In genomic region chr12:4293299-4293941, GRCh38 we compare ENCODE assay signal across 10 cellular contexts. TPM values are rescaled to one million over a fixed set of nuclear protein-coding genes. Genes with fewer than 3 reads are reported as not detected.
DNase-seq lines count a peak whose midpoint lies in the region; ATAC-seq and TF ChIP-seq lines count a peak whose summit lies in the region.
"Had no signal": no experiment of that assay in that cellular context is flagged by ENCODE, and none has a peak within 500 bp of the region (broad histone marks: within the 10 kb centered on the region; RNA-seq: fewer than 3 reads in every experiment).

No MANE protein-coding gene starts in this region.

- H3K4me1 Mint-ChIP-seq in CD4-positive, alpha-beta T cell (ENCODE audit: low read depth): peaks cover 78% of the 10 kb centered on the region
- peaks cover 79% of the 10 kb centered on the region for H3K4me1 Mint-ChIP-seq in brain
- H3K4me1 Mint-ChIP-seq in nephron: peaks cover 56% of the 10 kb centered on the region

- H3K4me1 ChIP-seq in mammary epithelial cell (ENCODE audit: insufficient read depth, low read length): no peaks in the 10 kb centered on the region

- H4K20me1 ChIP-seq in mammary epithelial cell (ENCODE audit: insufficient read depth, low read length): peaks cover 8% of the 10 kb centered on the region

- dilution Hi-C loops in mammary epithelial cell (cut with HindIII; ENCODE audit: low sequenced_read_pairs): no loop called here

- no peak overlapping the region for H2AFZ ChIP-seq in mammary epithelial cell (ENCODE audit: low read depth, low read length)

- peak overlapping the region; percentile 62 for H3K4me3 Mint-ChIP-seq in CD4-positive, alpha-beta T cell
- H3K4me3 Mint-ChIP-seq in brain (peak overlapping the region; percentile 1 to 84 (median 42)), nephron (no peak overlapping the region)
- H3K4me3 Mint-ChIP-seq: B cell had no signal

- H3K79me2 ChIP-seq in mammary epithelial cell (ENCODE audit: insufficient read depth, low read length): peaks cover 94% of the 10 kb centered on the region

- H3K27me3 ChIP-seq in CD4-positive, alpha-beta T cell (ENCODE audit: control insufficient read depth, insufficient read depth, low read length): no peaks in the 10 kb centered on the region
- H3K27me3 ChIP-seq in WERI-Rb-1 (ENCODE audit: insufficient read depth, low read depth, severe bottlenecking): no peaks in the 10 kb centered on the region
- no peaks in the 10 kb centered on the region for H3K27me3 ChIP-seq in mammary epithelial cell (ENCODE audit: insufficient read depth, low read length)

- H3K4me2 ChIP-seq in mammary epithelial cell (ENCODE audit: insufficient read depth, low read depth, low read length): no peak overlapping the region

- POLR2A ChIA-PET in CD4-positive, alpha-beta T cell (lab: Charles Lee): interaction anchor here (0.8 to 2.5 kb wide), 6 partner anchors 8 to 331 kb away, joined by 3 to 9 read pairs (median 4); no protein-coding TSS in a partner anchor

- no peak for DNase-seq in CD4-positive, alpha-beta T cell
- DNase-seq in WERI-Rb-1 (no peak), mammary epithelial cell (no peak), RKO (ENCODE audit: low spot score) (no peak), NCI-H1105 (lab: John Stamatoyannopoulos, UW) (no peak)
- DNase-seq: NCI-H2081 treated with DMSO at 0.1 percent for 48 hours had no signal

- H3K27me3 Mint-ChIP-seq in CD4-positive, alpha-beta T cell: no peaks in the 10 kb centered on the region
- H3K27me3 Mint-ChIP-seq in brain (no peaks in the 10 kb centered on the region), nephron (ENCODE audit: low read depth) (no peaks in the 10 kb centered on the region)
- H3K27me3 Mint-ChIP-seq: B cell had no signal

- H3K9ac ChIP-seq in mammary epithelial cell (ENCODE audit: insufficient read depth, low read length): no peak overlapping the region

- peaks cover 99% of the 10 kb centered on the region for H3K36me3 Mint-ChIP-seq in CD4-positive, alpha-beta T cell (ENCODE audit: low read depth)
- H3K36me3 Mint-ChIP-seq in brain (peaks cover 93% of the 10 kb centered on the region), nephron (ENCODE audit: low read depth) (peaks cover 92% of the 10 kb centered on the region)

- no peaks in the 10 kb centered on the region for H3K9me3 Mint-ChIP-seq in CD4-positive, alpha-beta T cell
- H3K9me3 Mint-ChIP-seq in brain: no peaks in the 10 kb centered on the region
- no peaks in the 10 kb centered on the region for H3K9me3 Mint-ChIP-seq in nephron

- peak overlapping the region; percentile 37 for H3K27ac ChIP-seq in CD4-positive, alpha-beta T cell (ENCODE audit: low read depth, low read length)
- H3K27ac ChIP-seq in WERI-Rb-1 (peak overlapping the region; percentile 83), mammary epithelial cell (ENCODE audit: insufficient read depth, low read depth, low read length) (no peak overlapping the region)

- 87% methylated on average over 14 of the region's 14 CpGs for WGBS in mammary epithelial cell (ENCODE audit: low coverage, missing lambda C conversion rate)

- H3K4me3 ChIP-seq in WERI-Rb-1 (ENCODE audit: low read depth, low read length): no peak overlapping the region
- no peak overlapping the region for H3K4me3 ChIP-seq in mammary epithelial cell (replicated peaks in 1 of 3; ENCODE audit: insufficient read depth in 1 of 3, low read depth in 2 of 3, low read length in 3 of 3)

- in situ Hi-C loops in mammary epithelial cell (cut with MboI; ENCODE audit: low sequenced_read_pairs in 2 of 2): loop anchor here in 1 of 2 donors (25.0 kb wide), 1 partner anchor 406 kb away; no protein-coding TSS in a partner anchor

- no TSS peak for BruUV-seq in mammary epithelial cell (replicated peaks; lab: Mats Ljungman, UMichigan)

- intact Hi-C loops in CD4-positive, alpha-beta T cell (cut with DNase I, micrococcal nuclease): no loop called here
- intact Hi-C loops in mammary epithelial cell (cut with micrococcal nuclease): no loop called here

- peak; percentile 58 for ATAC-seq in CD4-positive, alpha-beta T cell (ENCODE audit: poor library complexity)
- no peak for ATAC-seq in HG03432 (IDR thresholded peaks at IDR 0.05; ENCODE audit: unreplicated experiment)

- CTCF ChIA-PET in CD4-positive, alpha-beta T cell (lab: Charles Lee): interaction anchor here (0.7 to 2.4 kb wide), 3 partner anchors 17 to 407 kb away, joined by 3 to 7 read pairs (median 3); no protein-coding TSS in a partner anchor
- CTCF ChIA-PET in mammary epithelial cell (lab: Charles Lee; ENCODE audit: low non-redundant PET): no interaction called here

- H3K27ac Mint-ChIP-seq in CD4-positive, alpha-beta T cell: peak overlapping the region; percentile 87
- H3K27ac Mint-ChIP-seq in brain: peak overlapping the region; percentile 60 to 97 (median 90)
- peak overlapping the region; percentile 26 to 59 (median 52) for H3K27ac Mint-ChIP-seq in nephron

- no peaks in the 10 kb centered on the region for H3K36me3 ChIP-seq in WERI-Rb-1
- peaks cover 66% of the 10 kb centered on the region for H3K36me3 ChIP-seq in mammary epithelial cell (ENCODE audit: insufficient read depth, low read length)

- no peaks in the 10 kb centered on the region for H3K9me3 ChIP-seq in CD4-positive, alpha-beta T cell (ENCODE audit: control insufficient read depth, low read length)
- no peaks in the 10 kb centered on the region for H3K9me3 ChIP-seq in WERI-Rb-1 (ENCODE audit: severe bottlenecking)
- H3K9me3 ChIP-seq in mammary epithelial cell (replicated peaks; ENCODE audit: insufficient read depth, low read length): no peaks in the 10 kb centered on the region

- TF ChIP-seq CTCF in CD4-positive, alpha-beta T cell (IDR thresholded peaks at IDR 0.05): no peak
- no peak for TF ChIP-seq CTCF in WERI-Rb-1 (IDR thresholded peaks at IDR 0.05; ENCODE audit: low read depth, low read length)
- no peak for TF ChIP-seq CTCF in brain (conservative IDR thresholded peaks at IDR 0.05)
- no peak for TF ChIP-seq CTCF in nephron (IDR thresholded peaks at IDR 0.05; ENCODE audit: unreplicated experiment in 3 of 3)
- TF ChIP-seq CTCF in mammary epithelial cell (conservative IDR thresholded peaks at IDR 0.05 in 1 of 2, IDR thresholded peaks at IDR 0.05 in 1 of 2; ENCODE audit: extremely low read depth in 1 of 2, insufficient read depth in 1 of 2, low read depth in 1 of 2, low read length in 2 of 2): no peak

RNA-seq across cellular contexts. Expression of gene CCND2, which starts 19.9 kb away (rescaled TPM):
- total RNA-seq in CD4-positive, alpha-beta T cell: 100 to 1,000 TPM; 159 to 163 TPM
- polyA plus RNA-seq in brain (ENCODE audit: insufficient read depth, low read depth, low replicate concordance): 3.1 TPM
- total RNA-seq in mammary epithelial cell: 100 to 1,000 TPM; 483 to 932 TPM
- 234 TPM for polyA plus RNA-seq in mammary epithelial cell
- 991 TPM for polyA minus RNA-seq in mammary epithelial cell

RNA-seq across cellular contexts. Expression of gene TIGAR, which starts 27.6 kb away (rescaled TPM):
- total RNA-seq in CD4-positive, alpha-beta T cell: 1 to 10 TPM; 5.3 to 7.1 TPM
- polyA plus RNA-seq in brain (ENCODE audit: insufficient read depth, low read depth, low replicate concordance) (4.4 TPM), mammary epithelial cell (15.5 TPM)
- 10 to 100 TPM; 42.8 to 68.2 TPM for total RNA-seq in mammary epithelial cell
- 3.8 TPM for polyA minus RNA-seq in mammary epithelial cell

Comparison
In these comparisons a context has a peak if more than half of its experiments do, and no peak if none do; other contexts are left out.
1. H3K4me3 Mint-ChIP-seq: peak in CD4-positive, alpha-beta T cell (single experiment) and brain (5 of 5); none in nephron (0 of 3).
2. RNA of gene TIGAR, which starts 27.6 kb away (total RNA-seq): 42.8 to 68.2 TPM in mammary epithelial cell; 5.3 to 7.1 TPM in CD4-positive, alpha-beta T cell; every median in the first group is over 4 times any median in the second.
3. Peak in every context shown above with its lines, with median percentiles within 50 percentile points of each other: H3K27ac Mint-ChIP-seq.